Comparison of ENCODE assay signal across 8 cellular contexts in genomic region chr15:33068007-33068441, GRCh38.
DNase-seq lines count a peak whose midpoint lies in the region; TF ChIP-seq lines count a peak whose summit lies in the region.

No MANE protein-coding gene starts in this region.

- H3K9me3 ChIP-seq in GM23248 (ENCODE audit: low read depth) (no peaks in the 10 kb centered on the region), SJSA1 (replicated peaks) (no peaks in the 10 kb centered on the region), esophagus squamous epithelium (no peaks in the 10 kb centered on the region), neuronal stem cell (replicated peaks in 1 of 2; ENCODE audit: control insufficient read depth in 2 of 2, insufficient read depth in 1 of 2, low read depth in 1 of 2, low read length in 2 of 2) (no peaks in the 10 kb centered on the region)

- H3K79me1 ChIP-seq in neuronal stem cell (ENCODE audit: low read depth, low read length): no peaks in the 10 kb centered on the region

- H4K20me1 ChIP-seq in GM23248 (ENCODE audit: insufficient read depth): no peaks in the 10 kb centered on the region

- H3K14ac ChIP-seq in neuronal stem cell (ENCODE audit: low read length): peak overlapping the region; percentile 40

- intact Hi-C loops in esophagus squamous epithelium (cut with DNase I): no loop called here

- H3K4ac ChIP-seq in neuronal stem cell (ENCODE audit: low read length): no peak overlapping the region

- H4K91ac ChIP-seq in neuronal stem cell (ENCODE audit: low read depth, low read length, poor library complexity): no peak overlapping the region

- H3K4me3 ChIP-seq in GM23248 (peak overlapping the region; percentile 60), SJSA1 (peak overlapping the region; percentile 19), esophagus squamous epithelium (peak overlapping the region; percentile 20 to 53 (median 34)), neuronal stem cell (ENCODE audit: low read length in 2 of 2) (peak overlapping the region in 1 of 2 donors; percentile 41)

- H2AFZ ChIP-seq in GM23248: peak overlapping the region; percentile 89
- peak overlapping the region; percentile 82 for H2AFZ ChIP-seq in neuronal stem cell (ENCODE audit: low read length)

- H3K4me1 ChIP-seq in GM23248 (ENCODE audit: insufficient read depth) (peaks cover 31% of the 10 kb centered on the region), SJSA1 (replicated peaks) (peaks cover 77% of the 10 kb centered on the region), esophagus squamous epithelium (peaks cover 8 to 43% (median 16%) of the 10 kb centered on the region in 3 donors), neuronal stem cell (ENCODE audit: control insufficient read depth in 2 of 2, insufficient read depth in 1 of 2, low read depth in 1 of 2, low read length in 2 of 2) (peaks cover 19 to 21% of the 10 kb centered on the region in 2 donors)

- H3K27ac ChIP-seq in GM23248 (peak overlapping the region; percentile 66), SJSA1 (peak overlapping the region; percentile 81), esophagus squamous epithelium (peak overlapping the region; percentile 71 to 90 (median 84)), neuronal stem cell (replicated peaks; ENCODE audit: low read length) (no peak overlapping the region)

- H3K4me2 ChIP-seq in GM23248 (ENCODE audit: unreplicated experiment) (peak overlapping the region; percentile 74), neuronal stem cell (ENCODE audit: insufficient read depth, low read length, poor library complexity, severe bottlenecking) (no peak overlapping the region)

- H4K8ac ChIP-seq in neuronal stem cell (ENCODE audit: low read depth, low read length): no peak overlapping the region

- H2BK15ac ChIP-seq in neuronal stem cell (ENCODE audit: low read length): no peak overlapping the region

- no peaks in the 10 kb centered on the region for H3K36me3 ChIP-seq in GM23248 (ENCODE audit: low read depth)
- H3K36me3 ChIP-seq in SJSA1: no peaks in the 10 kb centered on the region
- H3K36me3 ChIP-seq in esophagus squamous epithelium: no peaks in the 10 kb centered on the region
- H3K36me3 ChIP-seq in neuronal stem cell (replicated peaks in 1 of 2; ENCODE audit: control insufficient read depth in 2 of 2, insufficient read depth in 2 of 2, low read length in 2 of 2): no peaks in the 10 kb centered on the region

- no peak overlapping the region for H3K18ac ChIP-seq in neuronal stem cell (ENCODE audit: low read length)

- H2AK5ac ChIP-seq in neuronal stem cell (ENCODE audit: low read depth, low read length): no peak overlapping the region

- H2BK120ac ChIP-seq in neuronal stem cell (ENCODE audit: low read depth, low read length): no peak overlapping the region

- H2BK5ac ChIP-seq in neuronal stem cell (ENCODE audit: low read length): no peak overlapping the region

- 0 out of 2 replicates have a peak, but pooled peaks cover 10% of the 10 kb centered on the region for H3F3A ChIP-seq in GM23248 (ENCODE audit: insufficient read depth)

- in situ Hi-C loops in GM23248 (cut with MboI): no loop called here

- 23 to 24% methylated on average over 14 of the region's 14 CpGs for WGBS in GM23248 (ENCODE audit: low coverage in 1 of 2, low lambda C conversion rate in 2 of 2, missing lambda C conversion rate in 2 of 2), 2 experiments
- 27 to 29% methylated on average over 2 to 8 of the region's 14 CpGs for WGBS in esophagus squamous epithelium, 2 donors
- WGBS in neuronal stem cell (ENCODE audit: extremely low coverage in 2 of 2, insufficient read length in 2 of 2, insufficient replicate concordance in 1 of 2), 2 donors: no CpG with 5 or more reads among the region's 14 CpGs

- H3K27me3 ChIP-seq in GM23248 (replicated peaks; ENCODE audit: insufficient read depth) (peaks cover 11% of the 10 kb centered on the region; the same call in 1 of the 2 replicates), SJSA1 (replicated peaks) (no peaks in the 10 kb centered on the region), esophagus squamous epithelium (peaks cover 0 to 4% (median 0%) of the 10 kb centered on the region in 4 donors), neuronal stem cell (ENCODE audit: control insufficient read depth in 3 of 3, insufficient read depth in 3 of 3, low read depth in 1 of 3, low read length in 3 of 3) (no peaks in the 10 kb centered on the region)

- no peak for TF ChIP-seq POLR2A in esophagus squamous epithelium (IDR thresholded peaks at IDR 0.05)

- H3K9me2 ChIP-seq in GM23248 (ENCODE audit: insufficient read depth): no peaks in the 10 kb centered on the region

- TF ChIP-seq CTCF in esophagus squamous epithelium (IDR thresholded peaks at IDR 0.05): no peak

- no peaks in the 10 kb centered on the region for H3K79me2 ChIP-seq in GM23248 (ENCODE audit: insufficient read depth)

- no peak overlapping the region for H2BK12ac ChIP-seq in neuronal stem cell (ENCODE audit: low read length)

- no peak overlapping the region for H3K23ac ChIP-seq in neuronal stem cell (ENCODE audit: low read depth, low read length, poor library complexity)

- DNase-seq in AG20443 (ENCODE audit: low spot score): peak; percentile 79
- DNase-seq in GM23248: peak; percentile 68
- DNase-seq in SJSA1 (ENCODE audit: low read depth in 1 of 2, low spot score in 2 of 2): peak; percentile 63 to 70
- no peak for DNase-seq in esophagus squamous epithelium (lab: John Stamatoyannopoulos, UW)
- no peak for DNase-seq in neuronal stem cell (ENCODE audit: low spot score)
- DNase-seq in NCI-H2171 treated with DMSO at 0.1 percent for 48 hours (lab: John Stamatoyannopoulos, UW): no peak
- DNase-seq in NCI-H1105 treated with DMSO at 0.1 percent for 48 hours (lab: John Stamatoyannopoulos, UW): no peak
- DNase-seq in NCI-H2107 treated with DMSO at 0.1 percent for 48 hours (lab: John Stamatoyannopoulos, UW; ENCODE audit: unreplicated experiment): no peak

- peak overlapping the region; percentile 68 for H3K9ac ChIP-seq in GM23248
- no peak overlapping the region for H3K9ac ChIP-seq in neuronal stem cell (ENCODE audit: low read depth, low read length, poor library complexity)

Comparison
In these comparisons a context has a peak if more than half of its experiments do, and no peak if none do; other contexts are left out.
1. DNase-seq: peak in AG20443 (single experiment), GM23248 (single experiment) and SJSA1 (2 of 2); none in esophagus squamous epithelium (single experiment), neuronal stem cell (single experiment), NCI-H2171 treated with DMSO at 0.1 percent for 48 hours (single experiment), NCI-H1105 treated with DMSO at 0.1 percent for 48 hours (single experiment) and NCI-H2107 treated with DMSO at 0.1 percent for 48 hours (single experiment).